1 cellular context compared by ENCODE assay signal in genomic region chr7:151710121-151710640, GRCh38.
TF ChIP-seq lines count a peak whose summit lies in the region.

No MANE protein-coding gene starts in this region.

TF ChIP-seq in K562, 482 proteins besides CTCF, POLR2A, EP300 and RAD21:
- TF ChIP-seq MCM5 (IDR thresholded peaks at IDR 0.05; ENCODE audit: low read depth): no peak
- TF ChIP-seq ZNF184 (CRISPR knock-in tag; IDR thresholded peaks at IDR 0.05): no peak
- TF ChIP-seq ZNF143 (CRISPR knock-in tag; IDR thresholded peaks at IDR 0.05): 0 out of 2 replicates have a peak, but pooled peaks have one; percentile 17
- TF ChIP-seq HMG20A (CRISPR knock-in tag; conservative IDR thresholded peaks at IDR 0.05): no peak
- no peak for TF ChIP-seq MYNN (IDR thresholded peaks at IDR 0.05)
- TF ChIP-seq MYNN (CRISPR knock-in tag; IDR thresholded peaks at IDR 0.05): no peak
- TF ChIP-seq RAD51 (IDR thresholded peaks at IDR 0.05; ENCODE audit: borderline replicate concordance, low read depth): no peak
- no peak for TF ChIP-seq CHD7 (IDR thresholded peaks at IDR 0.05; ENCODE audit: low read depth, low read length)
- no peak for TF ChIP-seq SRSF1 (IDR thresholded peaks at IDR 0.05; ENCODE audit: low read depth, low read length)
- no peak for TF ChIP-seq POLR2G (IDR thresholded peaks at IDR 0.05; ENCODE audit: low read depth, low read length)
